In genomic region chr9:100120286-100120685, GRCh38 we compare ENCODE assay signal across 21 cellular contexts. TPM values are rescaled to one million over a fixed set of nuclear protein-coding genes. Genes with fewer than 3 reads are reported as not detected.
DNase-seq lines count a peak whose midpoint lies in the region; ATAC-seq lines count a peak whose summit lies in the region.
"Had no signal": no experiment of that assay in that cellular context is flagged by ENCODE, and none has a peak within 500 bp of the region (broad histone marks: within the 10 kb centered on the region; RNA-seq: fewer than 3 reads in every experiment).

No MANE protein-coding gene starts in this region.

- H3K27ac ChIP-seq in Karpas-422 (ENCODE audit: low read length) = no peak overlapping the region
- H3K27ac ChIP-seq: C4-2B had no signal

- H3K4me1 ChIP-seq in Karpas-422 (ENCODE audit: low read length) = no peaks in the 10 kb centered on the region
- H3K4me1 ChIP-seq: Caco-2, HAP-1 had no signal

- no peaks in the 10 kb centered on the region for H3K27me3 ChIP-seq in Karpas-422 (ENCODE audit: low read length)

- in situ Hi-C loops in ACHN (cut with HindIII; ENCODE audit: low pct_ligation_motif_present, low pct_unique_long_range_greater_than_20kb, low sequenced_read_pairs) = no loop called here

- H3K4me3 ChIP-seq in Karpas-422 (ENCODE audit: low read length) = no peak overlapping the region
- H3K4me3 ChIP-seq: HAP-1 had no signal

- no peak overlapping the region for H3K27ac Mint-ChIP-seq in activated T-cell treated with anti-CD3 and anti-CD28 coated beads, Interleukin-2, amount 50 U/mL, for 72 hours
- peak overlapping the region; percentile 26 for H3K27ac Mint-ChIP-seq in activated naive CD8-positive, alpha-beta T cell treated with anti-CD3 and anti-CD28 coated beads, Interleukin-2, amount 50 U/mL, for 24 hours
- H3K27ac Mint-ChIP-seq in memory B cell = peak overlapping the region; percentile 43
- H3K27ac Mint-ChIP-seq: B cell; CD8-positive, alpha-beta T cell; HFFc6 had no signal

- no peaks in the 10 kb centered on the region for H3K9me2 ChIP-seq in Karpas-422 (replicated peaks; ENCODE audit: insufficient read depth, low read length)

- no peaks in the 10 kb centered on the region for H4K20me1 ChIP-seq in Karpas-422 (ENCODE audit: insufficient read depth, low read depth, low read length)

- no peak overlapping the region for H3K4me2 ChIP-seq in Karpas-422 (ENCODE audit: low read depth, low read length, poor library complexity, severe bottlenecking)

- DNase-seq in activated T-cell treated with anti-CD3 and anti-CD28 coated beads, Interleukin-2, amount 50 U/mL, for 72 hours = no peak
- DNase-seq in activated T-cell treated with anti-CD3 and anti-CD28 coated beads, Interleukin-2, amount 50 U/mL, for 1 hour = no peak
- DNase-seq in activated naive CD8-positive, alpha-beta T cell treated with anti-CD3 and anti-CD28 coated beads, Interleukin-2, amount 50 U/mL, for 24 hours = no peak
- DNase-seq in memory B cell (ENCODE audit: low spot score in 2 of 2) (no peak), SKM-1 treated with dmso at 0.1 percent for 144 hours (lab: John Stamatoyannopoulos, UW; ENCODE audit: unreplicated experiment) (no peak), ACHN (no peak), Karpas-422 (no peak)
- DNase-seq: Caco-2; CD8-positive, alpha-beta T cell; GOT3; HFFc6; KBM-7; MM.1S; NCI-H2029; NCI-H446; NCI-H524 treated with DMSO at 0.1 percent for 48 hours; NCI-H774; SIG-M5 had no signal

- H3K27me3 Mint-ChIP-seq in activated T-cell treated with anti-CD3 and anti-CD28 coated beads, Interleukin-2, amount 50 U/mL, for 72 hours (ENCODE audit: low read depth) = no peaks in the 10 kb centered on the region
- H3K27me3 Mint-ChIP-seq in activated naive CD8-positive, alpha-beta T cell treated with anti-CD3 and anti-CD28 coated beads, Interleukin-2, amount 50 U/mL, for 24 hours = no peaks in the 10 kb centered on the region
- H3K27me3 Mint-ChIP-seq in memory B cell = no peaks in the 10 kb centered on the region
- H3K27me3 Mint-ChIP-seq: B cell had no signal

- peaks cover 24% of the 10 kb centered on the region for H3K4me1 Mint-ChIP-seq in activated T-cell treated with anti-CD3 and anti-CD28 coated beads, Interleukin-2, amount 50 U/mL, for 72 hours (ENCODE audit: low read depth)
- H3K4me1 Mint-ChIP-seq in activated naive CD8-positive, alpha-beta T cell treated with anti-CD3 and anti-CD28 coated beads, Interleukin-2, amount 50 U/mL, for 24 hours = peaks cover 15% of the 10 kb centered on the region
- H3K4me1 Mint-ChIP-seq in memory B cell = peaks cover 6% of the 10 kb centered on the region

- peak; percentile 77 to 83 for ATAC-seq in activated T-cell treated with anti-CD3 and anti-CD28 coated beads, Interleukin-2, amount 50 U/mL, for 72 hours (replicated peaks in 1 of 2)
- ATAC-seq in activated naive CD8-positive, alpha-beta T cell treated with anti-CD3 and anti-CD28 coated beads, Interleukin-2, amount 50 U/mL, for 24 hours = peak; percentile 57
- ATAC-seq in memory B cell (ENCODE audit: low read depth) = no peak
- ATAC-seq: CD8-positive, alpha-beta T cell had no signal

- H3K79me2 ChIP-seq in Karpas-422 (ENCODE audit: low read length) = peaks cover 53% of the 10 kb centered on the region

- no peaks in the 10 kb centered on the region for H3K9me3 Mint-ChIP-seq in activated T-cell treated with anti-CD3 and anti-CD28 coated beads, Interleukin-2, amount 50 U/mL, for 72 hours
- H3K9me3 Mint-ChIP-seq in activated naive CD8-positive, alpha-beta T cell treated with anti-CD3 and anti-CD28 coated beads, Interleukin-2, amount 50 U/mL, for 24 hours = no peaks in the 10 kb centered on the region
- H3K9me3 Mint-ChIP-seq in memory B cell = no peaks in the 10 kb centered on the region
- H3K9me3 Mint-ChIP-seq: CD8-positive, alpha-beta T cell; HFFc6 had no signal

- H3K36me3 ChIP-seq in Karpas-422 (ENCODE audit: insufficient read depth, low read length) = peaks cover 18% of the 10 kb centered on the region
- H3K36me3 ChIP-seq: HAP-1 had no signal

- no peak overlapping the region for H3K4me3 Mint-ChIP-seq in activated T-cell treated with anti-CD3 and anti-CD28 coated beads, Interleukin-2, amount 50 U/mL, for 72 hours
- no peak overlapping the region for H3K4me3 Mint-ChIP-seq in activated naive CD8-positive, alpha-beta T cell treated with anti-CD3 and anti-CD28 coated beads, Interleukin-2, amount 50 U/mL, for 24 hours
- no peak overlapping the region for H3K4me3 Mint-ChIP-seq in memory B cell
- H3K4me3 Mint-ChIP-seq: B cell; CD8-positive, alpha-beta T cell; HFFc6 had no signal

- H3K9me3 ChIP-seq in Karpas-422 (ENCODE audit: low read length) = no peaks in the 10 kb centered on the region
- H3K9me3 ChIP-seq: Caco-2, HAP-1 had no signal

- no peak overlapping the region for H3K9ac ChIP-seq in Karpas-422 (ENCODE audit: low read length)

- H2AFZ ChIP-seq in Karpas-422 (ENCODE audit: low read length) = no peak overlapping the region

- H3K36me3 Mint-ChIP-seq in activated T-cell treated with anti-CD3 and anti-CD28 coated beads, Interleukin-2, amount 50 U/mL, for 72 hours (ENCODE audit: insufficient read depth in 2 of 2) = peaks cover 3% of the 10 kb centered on the region in 2 donors
- peaks cover 22% of the 10 kb centered on the region for H3K36me3 Mint-ChIP-seq in activated naive CD8-positive, alpha-beta T cell treated with anti-CD3 and anti-CD28 coated beads, Interleukin-2, amount 50 U/mL, for 24 hours (ENCODE audit: low read depth)
- peaks cover 16% of the 10 kb centered on the region for H3K36me3 Mint-ChIP-seq in memory B cell

RNA-seq across cellular contexts. Expression of gene INVS, which starts 21.2 kb away (rescaled TPM):
- total RNA-seq in activated T-cell treated with anti-CD3 and anti-CD28 coated beads, Interleukin-2, amount 50 U/mL, for 72 hours = 10 to 100 TPM; 12.2 to 15.5 TPM
- 25.0 and 33.8 TPM in 2 replicates for total RNA-seq in Karpas-422 (2014; rRNA removed; shearing (Covaris generic); ENCODE audit: low replicate concordance)

RNA-seq across cellular contexts. Expression of gene ERP44, which starts 21.5 kb away (rescaled TPM):
- 10 to 100 TPM; 11.5 to 13.2 TPM for total RNA-seq in activated T-cell treated with anti-CD3 and anti-CD28 coated beads, Interleukin-2, amount 50 U/mL, for 72 hours
- 10.3 and 20.9 TPM in 2 replicates for total RNA-seq in Karpas-422 (2014; rRNA removed; shearing (Covaris generic); ENCODE audit: low replicate concordance)
